ENCODE assay signal across 8 cellular contexts in the genomic region with DNA sequence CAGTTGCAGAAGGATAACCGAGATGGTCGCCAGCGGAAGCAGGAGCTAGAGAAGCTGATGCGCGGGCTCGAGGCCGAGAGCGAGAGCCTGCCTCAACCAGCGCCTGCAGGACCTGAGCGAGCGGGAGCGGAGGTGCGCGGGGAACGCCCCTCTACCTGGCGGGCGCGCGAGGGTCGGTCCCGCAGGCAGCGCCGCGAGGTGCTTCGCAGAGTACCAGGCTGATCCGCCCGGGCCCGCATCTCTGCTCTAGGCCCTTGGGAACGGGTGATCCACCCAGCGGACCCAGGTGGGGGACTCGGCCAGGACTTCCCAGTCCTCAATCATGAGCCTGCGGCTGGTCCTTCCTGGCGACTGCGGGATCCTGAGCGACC.
A peak's percentile ranks its signal among the peaks of the same experiment; 100 is the strongest.
DNase-seq lines count a peak whose midpoint lies in the region; ATAC-seq and TF ChIP-seq lines count a peak whose summit lies in the region.
"Not testable (repeated sequence)": the region's sequence is repeated elsewhere in the genome, so short reads cannot be mapped to it uniquely, and the experiment has no call there.

No MANE protein-coding gene starts in this region.

- DNase-seq in CD4-positive, CD25-positive, alpha-beta regulatory T cell: peak in 2 of 3 donors; percentile 9 to 37
- DNase-seq in activated effector memory CD4-positive, alpha-beta T cell treated with Interleukin-2 at 50 U/mL for 16 hours: peak; percentile 29
- DNase-seq in esophagus muscularis mucosa (ENCODE audit: extremely low spot score); mesenchymal stem cell: not testable (repeated sequence)
- DNase-seq in stimulated activated CD4-positive, alpha-beta T cell treated with anti-CD3 and anti-CD28 coated beads, Interleukin-12 subunit alpha, Interleukin-12 subunit beta, amount 100 ng/mL, for 4 hours: peak; percentile 8

- not testable (repeated sequence) for H2AK5ac ChIP-seq in mesenchymal stem cell (ENCODE audit: low read length, severe bottlenecking)

- H2BK5ac ChIP-seq in mesenchymal stem cell (ENCODE audit: low read depth, low read length, poor library complexity, severe bottlenecking): not testable (repeated sequence)

- not testable (repeated sequence) for H4K8ac ChIP-seq in mesenchymal stem cell (ENCODE audit: low read length)

- peak overlapping the region in 1 of 2 experiments; percentile 39 for H2BK12ac ChIP-seq in mesenchymal stem cell (ENCODE audit: low read length in 2 of 2)

- not testable (repeated sequence) for H2AFZ ChIP-seq in OCI-LY3 (ENCODE audit: low read depth, low read length); mesenchymal stem cell (ENCODE audit: low read depth, low read length)

- ATAC-seq in CD4-positive, CD25-positive, alpha-beta regulatory T cell (ENCODE audit: low read depth in 2 of 2): peak; percentile 5 to 6
- ATAC-seq in GM21367 (IDR thresholded peaks at IDR 0.05; ENCODE audit: unreplicated experiment): peak; percentile 11
- peak; percentile 3 for ATAC-seq in HG03039 (IDR thresholded peaks at IDR 0.05; ENCODE audit: unreplicated experiment)

- not testable (repeated sequence) for H3K27me3 ChIP-seq in CD4-positive, CD25-positive, alpha-beta regulatory T cell (ENCODE audit: control insufficient read depth, insufficient read depth, low read length); OCI-LY3 (ENCODE audit: low read depth, low read length); esophagus muscularis mucosa; mesenchymal stem cell (ENCODE audit: control insufficient read depth in 1 of 2, insufficient read depth in 1 of 2, low read length in 2 of 2)

- H3K79me2 ChIP-seq in OCI-LY3 (ENCODE audit: low read length): not testable (repeated sequence)

- not testable (repeated sequence) for H2BK120ac ChIP-seq in mesenchymal stem cell (ENCODE audit: low read depth, low read length)

- not testable (repeated sequence) for H3K9me3 ChIP-seq in CD4-positive, CD25-positive, alpha-beta regulatory T cell (ENCODE audit: control insufficient read depth in 2 of 2, low read length in 2 of 2); OCI-LY3 (ENCODE audit: insufficient read depth, low read length); esophagus muscularis mucosa; mesenchymal stem cell (ENCODE audit: control insufficient read depth, low read length)

- H3K4me2 ChIP-seq in OCI-LY3 (ENCODE audit: low read length): peak overlapping the region; percentile 84
- peak overlapping the region; percentile 65 for H3K4me2 ChIP-seq in mesenchymal stem cell (ENCODE audit: low read length, poor library complexity, severe bottlenecking)

- not testable (repeated sequence) for H3K9me3 Mint-ChIP-seq in CD4-positive, CD25-positive, alpha-beta regulatory T cell

- not testable (repeated sequence) for H3K27me3 Mint-ChIP-seq in CD4-positive, CD25-positive, alpha-beta regulatory T cell

- intact Hi-C loops in esophagus muscularis mucosa (cut with DNase I): loop anchor here (5.0 to 10.0 kb wide), 2 partner anchors 195 to 287 kb away; a partner anchor contains a TSS

- peak overlapping the region; percentile 96 to 100 (median 97) for H3K27ac Mint-ChIP-seq in CD4-positive, CD25-positive, alpha-beta regulatory T cell

- TF ChIP-seq EP300 in esophagus muscularis mucosa (IDR thresholded peaks at IDR 0.05): not testable (repeated sequence)

- peak overlapping the region; percentile 55 for H3K9ac ChIP-seq in OCI-LY3 (ENCODE audit: low read length)
- H3K9ac ChIP-seq in mesenchymal stem cell (ENCODE audit: low read length): not testable (repeated sequence)

- H4K20me1 ChIP-seq in OCI-LY3 (ENCODE audit: insufficient read depth, low read length): not testable (repeated sequence)

- not testable (repeated sequence) for H3K79me1 ChIP-seq in mesenchymal stem cell (replicated peaks; ENCODE audit: low read length, poor library complexity, severe bottlenecking)

- not testable (repeated sequence) for H4K91ac ChIP-seq in mesenchymal stem cell (ENCODE audit: low read length)

- not testable (repeated sequence) for H2BK15ac ChIP-seq in mesenchymal stem cell (ENCODE audit: low read depth, poor library complexity, severe bottlenecking)

- H3K27ac ChIP-seq in CD4-positive, CD25-positive, alpha-beta regulatory T cell (ENCODE audit: insufficient read depth, low read length, poor library complexity, severe bottlenecking): peak overlapping the region; percentile 79
- H3K27ac ChIP-seq in OCI-LY3 (ENCODE audit: low read length) (peak overlapping the region; percentile 70; the same call in 1 of the 2 replicates), esophagus muscularis mucosa (replicated peaks in 1 of 4) (peak overlapping the region; percentile 70 to 83 (median 77))
- H3K27ac ChIP-seq in mesenchymal stem cell (ENCODE audit: low read length, poor library complexity, severe bottlenecking): not testable (repeated sequence)

- H3K14ac ChIP-seq in mesenchymal stem cell (ENCODE audit: low read length in 2 of 2): not testable (repeated sequence)

- peaks cover 0 to 25% (median 14%) of the 10 kb centered on the region in 4 donors for H3K4me1 Mint-ChIP-seq in CD4-positive, CD25-positive, alpha-beta regulatory T cell

- H3K18ac ChIP-seq in mesenchymal stem cell (ENCODE audit: low read depth in 1 of 2, low read length in 2 of 2): not testable (repeated sequence)

- not testable (repeated sequence) for H3K4me3 ChIP-seq in CD4-positive, CD25-positive, alpha-beta regulatory T cell (ENCODE audit: low read depth, low read length)
- H3K4me3 ChIP-seq in OCI-LY3 (ENCODE audit: low read length) (peak overlapping the region; percentile 76), esophagus muscularis mucosa (peak overlapping the region; percentile 59 to 69 (median 67)), mesenchymal stem cell (ENCODE audit: insufficient read depth in 1 of 2, low read depth in 1 of 2, low read length in 2 of 2) (peak overlapping the region; percentile 55 to 70)

- H3K4ac ChIP-seq in mesenchymal stem cell (ENCODE audit: low read depth in 1 of 2, low read length in 2 of 2): not testable (repeated sequence)

- not testable (repeated sequence) for TF ChIP-seq POLR2A in esophagus muscularis mucosa (IDR thresholded peaks at IDR 0.05; ENCODE audit: low read depth)

- not testable (repeated sequence) for H3K36me3 ChIP-seq in CD4-positive, CD25-positive, alpha-beta regulatory T cell (ENCODE audit: control insufficient read depth, insufficient read depth, low read length); OCI-LY3 (replicated peaks; ENCODE audit: low read depth, low read length); esophagus muscularis mucosa; mesenchymal stem cell (ENCODE audit: control insufficient read depth in 1 of 2, insufficient read depth in 2 of 2, low read depth in 1 of 2, low read length in 2 of 2)

- peaks cover 16% of the 10 kb centered on the region for H3K4me1 ChIP-seq in CD4-positive, CD25-positive, alpha-beta regulatory T cell (ENCODE audit: control insufficient read depth, insufficient read depth, low read length, poor library complexity, severe bottlenecking)
- not testable (repeated sequence) for H3K4me1 ChIP-seq in OCI-LY3 (ENCODE audit: low read length); mesenchymal stem cell (ENCODE audit: control insufficient read depth, insufficient read depth, low read depth, low read length)
- H3K4me1 ChIP-seq in esophagus muscularis mucosa: peaks cover 13 to 17% (median 16%) of the 10 kb centered on the region in 4 donors

- not testable (repeated sequence) for TF ChIP-seq CTCF in OCI-LY3 (IDR thresholded peaks at IDR 0.05; ENCODE audit: low read depth, low read length); esophagus muscularis mucosa (IDR thresholded peaks at IDR 0.05)

- H3K23ac ChIP-seq in mesenchymal stem cell (ENCODE audit: low read length in 2 of 2): not testable (repeated sequence)

- not testable (repeated sequence) for H3K36me3 Mint-ChIP-seq in CD4-positive, CD25-positive, alpha-beta regulatory T cell

- 0% methylated on average over 3 of the region's 35 CpGs for WGBS in esophagus muscularis mucosa
- WGBS in mesenchymal stem cell: no CpG with 5 or more reads among the region's 35 CpGs

- peak overlapping the region; percentile 94 to 100 (median 98) for H3K4me3 Mint-ChIP-seq in CD4-positive, CD25-positive, alpha-beta regulatory T cell
